ENCODE assay signal across 17 cellular contexts in genomic region chr16:68399456-68399855, GRCh38.
"Had no signal": no experiment of that assay in that cellular context is flagged by ENCODE, and none has a peak within 500 bp of the region (broad histone marks: within the 10 kb centered on the region; RNA-seq: fewer than 3 reads in every experiment).

No MANE protein-coding gene starts in this region.

- H3K9me3 ChIP-seq: body of pancreas, gastroesophageal sphincter, ovary, thyroid gland, vagina had no signal

- H3K27me3 Mint-ChIP-seq: activated CD8-positive, alpha-beta T cell treated with anti-CD3 and anti-CD28 coated beads for 36 hours; activated naive CD4-positive, alpha-beta T cell treated with anti-CD3 and anti-CD28 coated beads, Interleukin-2, amount 50 U/mL, for 24 hours had no signal

- H3K36me3 ChIP-seq: gastroesophageal sphincter, ovary, thyroid gland, vagina, WERI-Rb-1 had no signal

- H3K4me3 ChIP-seq: body of pancreas, gastroesophageal sphincter, ovary, thyroid gland, vagina had no signal

- H3K27ac ChIP-seq: body of pancreas, gastroesophageal sphincter, thyroid gland, vagina, WERI-Rb-1 had no signal

- H3K36me3 Mint-ChIP-seq: activated naive CD4-positive, alpha-beta T cell treated with anti-CD3 and anti-CD28 coated beads, Interleukin-2, amount 50 U/mL, for 24 hours had no signal

- H3K4me1 ChIP-seq: gastroesophageal sphincter, vagina had no signal

- DNase-seq: activated CD4-positive, alpha-beta T cell treated with anti-CD3 and anti-CD28 coated beads for 4 hours; activated CD8-positive, alpha-beta memory T cell treated with anti-CD3 and anti-CD28 coated beads, Interleukin-2, amount 50 U/mL, for 4 hours; activated CD8-positive, alpha-beta T cell treated with anti-CD3 and anti-CD28 coated beads for 36 hours; body of pancreas; central memory CD4-positive, alpha-beta T cell; effector memory CD4-positive, alpha-beta T cell; left ventricle myocardium superior; ovary; stimulated activated CD4-positive, alpha-beta T cell treated with anti-CD3 and anti-CD28 coated beads, Interleukin-2, amount 100 ng/mL, for 48 hours; thyroid gland; WERI-Rb-1 had no signal

- H3K9me3 Mint-ChIP-seq: activated CD8-positive, alpha-beta T cell treated with anti-CD3 and anti-CD28 coated beads for 36 hours; activated naive CD4-positive, alpha-beta T cell treated with anti-CD3 and anti-CD28 coated beads, Interleukin-2, amount 50 U/mL, for 24 hours; activated T-helper 1 cell treated with anti-CD3 and anti-CD28 coated beads, Interleukin-12 subunit alpha, Interleukin-12 subunit beta, Interleukin-2, Interleukin-4 antibody, amounts not matched to agents 30 ng/mL and 10 ng/mL and 1 ng/mL, durations not matched to agents 14 hours and 24 hours and 36 hours; neural crest cell had no signal

- H3K27ac Mint-ChIP-seq: activated CD8-positive, alpha-beta T cell treated with anti-CD3 and anti-CD28 coated beads for 36 hours; activated naive CD4-positive, alpha-beta T cell treated with anti-CD3 and anti-CD28 coated beads, Interleukin-2, amount 50 U/mL, for 24 hours; activated T-helper 1 cell treated with anti-CD3 and anti-CD28 coated beads, Interleukin-12 subunit alpha, Interleukin-12 subunit beta, Interleukin-2, Interleukin-4 antibody, amounts not matched to agents 30 ng/mL and 10 ng/mL and 1 ng/mL, durations not matched to agents 14 hours and 24 hours and 36 hours had no signal

- ATAC-seq: activated CD8-positive, alpha-beta T cell treated with anti-CD3 and anti-CD28 coated beads for 36 hours; body of pancreas; gastroesophageal sphincter; left ventricle myocardium superior had no signal

- H3K4me3 Mint-ChIP-seq: activated CD8-positive, alpha-beta T cell treated with anti-CD3 and anti-CD28 coated beads for 36 hours; activated naive CD4-positive, alpha-beta T cell treated with anti-CD3 and anti-CD28 coated beads, Interleukin-2, amount 50 U/mL, for 24 hours; activated T-helper 1 cell treated with anti-CD3 and anti-CD28 coated beads, Interleukin-12 subunit alpha, Interleukin-12 subunit beta, Interleukin-2, Interleukin-4 antibody, amounts not matched to agents 30 ng/mL and 10 ng/mL and 1 ng/mL, durations not matched to agents 14 hours and 24 hours and 36 hours; neural crest cell had no signal

- FAIRE-seq: keratinocyte had no signal
